1 cellular context compared by ENCODE assay signal in the genomic region with DNA sequence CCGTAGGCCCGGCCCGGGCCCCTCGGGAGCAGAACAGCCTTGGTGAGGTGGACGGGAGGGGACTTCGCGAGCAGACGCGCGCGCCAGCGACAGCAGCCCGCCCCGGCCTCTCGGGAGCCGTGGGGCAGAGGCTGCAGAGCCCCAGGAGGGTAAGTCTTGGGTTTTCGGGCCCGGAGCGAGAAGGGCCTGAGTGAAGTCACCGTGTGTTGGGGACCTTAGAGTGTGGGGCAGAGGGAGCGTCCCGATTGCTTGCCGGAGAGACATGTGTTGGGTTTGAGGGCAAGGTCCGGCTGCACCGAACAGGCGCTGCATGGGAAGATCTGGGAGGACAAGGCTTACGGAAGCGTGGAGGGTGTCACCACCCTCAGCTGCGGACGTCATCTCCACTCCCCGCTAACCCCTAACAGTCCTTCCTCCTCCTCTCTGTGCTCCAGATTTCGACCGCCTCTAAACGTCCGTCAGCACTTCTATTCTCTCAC.
TF ChIP-seq lines count a peak whose summit lies in the region.

No MANE protein-coding gene starts in this region.

TF ChIP-seq in HepG2, 621 proteins besides CTCF, POLR2A, EP300 and RAD21 (continued from another document and continues in another):
- TF ChIP-seq, protein P1, sequence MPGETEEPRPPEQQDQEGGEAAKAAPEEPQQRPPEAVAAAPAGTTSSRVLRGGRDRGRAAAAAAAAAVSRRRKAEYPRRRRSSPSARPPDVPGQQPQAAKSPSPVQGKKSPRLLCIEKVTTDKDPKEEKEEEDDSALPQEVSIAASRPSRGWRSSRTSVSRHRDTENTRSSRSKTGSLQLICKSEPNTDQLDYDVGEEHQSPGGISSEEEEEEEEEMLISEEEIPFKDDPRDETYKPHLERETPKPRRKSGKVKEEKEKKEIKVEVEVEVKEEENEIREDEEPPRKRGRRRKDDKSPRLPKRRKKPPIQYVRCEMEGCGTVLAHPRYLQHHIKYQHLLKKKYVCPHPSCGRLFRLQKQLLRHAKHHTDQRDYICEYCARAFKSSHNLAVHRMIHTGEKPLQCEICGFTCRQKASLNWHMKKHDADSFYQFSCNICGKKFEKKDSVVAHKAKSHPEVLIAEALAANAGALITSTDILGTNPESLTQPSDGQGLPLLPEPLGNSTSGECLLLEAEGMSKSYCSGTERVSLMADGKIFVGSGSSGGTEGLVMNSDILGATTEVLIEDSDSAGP (CRISPR knock-in tag; IDR thresholded peaks at IDR 0.05; ENCODE audit: borderline replicate concordance), result peak; percentile 60; the same call in 1 of the 2 replicates
- TF ChIP-seq, protein P2, sequence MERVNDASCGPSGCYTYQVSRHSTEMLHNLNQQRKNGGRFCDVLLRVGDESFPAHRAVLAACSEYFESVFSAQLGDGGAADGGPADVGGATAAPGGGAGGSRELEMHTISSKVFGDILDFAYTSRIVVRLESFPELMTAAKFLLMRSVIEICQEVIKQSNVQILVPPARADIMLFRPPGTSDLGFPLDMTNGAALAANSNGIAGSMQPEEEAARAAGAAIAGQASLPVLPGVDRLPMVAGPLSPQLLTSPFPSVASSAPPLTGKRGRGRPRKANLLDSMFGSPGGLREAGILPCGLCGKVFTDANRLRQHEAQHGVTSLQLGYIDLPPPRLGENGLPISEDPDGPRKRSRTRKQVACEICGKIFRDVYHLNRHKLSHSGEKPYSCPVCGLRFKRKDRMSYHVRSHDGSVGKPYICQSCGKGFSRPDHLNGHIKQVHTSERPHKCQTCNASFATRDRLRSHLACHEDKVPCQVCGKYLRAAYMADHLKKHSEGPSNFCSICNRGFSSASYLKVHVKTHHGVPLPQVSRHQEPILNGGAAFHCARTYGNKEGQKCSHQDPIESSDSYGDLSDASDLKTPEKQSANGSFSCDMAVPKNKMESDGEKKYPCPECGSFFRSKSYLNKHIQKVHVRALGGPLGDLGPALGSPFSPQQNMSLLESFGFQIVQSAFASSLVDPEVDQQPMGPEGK (CRISPR knock-in tag; IDR thresholded peaks at IDR 0.05), result 0 out of 2 replicates have a peak, but pooled peaks have one; percentile 38
- TF ChIP-seq ZNF549 (CRISPR knock-in tag; IDR thresholded peaks at IDR 0.05), result peak; percentile 96
- 0 out of 2 replicates have a peak, but pooled peaks have one; percentile 23 for TF ChIP-seq GATAD2A (CRISPR knock-in tag; IDR thresholded peaks at IDR 0.05)
- TF ChIP-seq FOXO1 (CRISPR knock-in tag; IDR thresholded peaks at IDR 0.05), result 0 out of 2 replicates have a peak, but pooled peaks have one; percentile 25
- peak; percentile 69; the same call in 1 of the 2 replicates for TF ChIP-seq TGIF2 (CRISPR knock-in tag; IDR thresholded peaks at IDR 0.05)
- peak; percentile 89 for TF ChIP-seq SAP130 (CRISPR knock-in tag; IDR thresholded peaks at IDR 0.05; ENCODE audit: low read depth)
- peak; percentile 72; the same call in 1 of the 2 replicates for TF ChIP-seq ZNF788 (CRISPR knock-in tag; IDR thresholded peaks at IDR 0.05; ENCODE audit: borderline replicate concordance)
- peak; percentile 50; the same call in 1 of the 2 replicates for TF ChIP-seq ZNF816 (CRISPR knock-in tag; IDR thresholded peaks at IDR 0.05; ENCODE audit: borderline replicate concordance)
- peak; percentile 59; the same call in 1 of the 2 replicates for TF ChIP-seq PHF8 (CRISPR knock-in tag; IDR thresholded peaks at IDR 0.05)
- TF ChIP-seq, protein P3, sequence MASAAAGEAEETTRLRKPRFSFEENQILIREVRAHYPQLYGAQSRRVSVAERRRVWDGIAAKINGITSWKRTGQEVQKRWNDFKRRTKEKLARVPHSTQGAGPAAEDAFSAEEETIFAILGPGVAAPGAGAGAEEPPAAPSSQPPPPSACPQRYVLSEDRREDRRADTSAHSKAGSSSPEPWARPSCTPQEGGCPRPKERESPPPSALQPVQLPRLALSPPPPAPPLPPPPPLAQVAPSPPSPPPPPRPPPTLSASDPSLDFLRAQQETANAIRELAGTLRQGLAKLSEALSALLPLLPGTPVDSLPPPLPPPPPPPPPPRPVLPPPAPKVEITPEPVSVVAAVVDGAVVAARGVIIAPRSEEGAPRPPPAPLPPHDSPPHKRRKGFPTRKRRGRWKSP (CRISPR knock-in tag; IDR thresholded peaks at IDR 0.05), result peak; percentile 45; the same call in 1 of the 2 replicates
- TF ChIP-seq, protein P4, sequence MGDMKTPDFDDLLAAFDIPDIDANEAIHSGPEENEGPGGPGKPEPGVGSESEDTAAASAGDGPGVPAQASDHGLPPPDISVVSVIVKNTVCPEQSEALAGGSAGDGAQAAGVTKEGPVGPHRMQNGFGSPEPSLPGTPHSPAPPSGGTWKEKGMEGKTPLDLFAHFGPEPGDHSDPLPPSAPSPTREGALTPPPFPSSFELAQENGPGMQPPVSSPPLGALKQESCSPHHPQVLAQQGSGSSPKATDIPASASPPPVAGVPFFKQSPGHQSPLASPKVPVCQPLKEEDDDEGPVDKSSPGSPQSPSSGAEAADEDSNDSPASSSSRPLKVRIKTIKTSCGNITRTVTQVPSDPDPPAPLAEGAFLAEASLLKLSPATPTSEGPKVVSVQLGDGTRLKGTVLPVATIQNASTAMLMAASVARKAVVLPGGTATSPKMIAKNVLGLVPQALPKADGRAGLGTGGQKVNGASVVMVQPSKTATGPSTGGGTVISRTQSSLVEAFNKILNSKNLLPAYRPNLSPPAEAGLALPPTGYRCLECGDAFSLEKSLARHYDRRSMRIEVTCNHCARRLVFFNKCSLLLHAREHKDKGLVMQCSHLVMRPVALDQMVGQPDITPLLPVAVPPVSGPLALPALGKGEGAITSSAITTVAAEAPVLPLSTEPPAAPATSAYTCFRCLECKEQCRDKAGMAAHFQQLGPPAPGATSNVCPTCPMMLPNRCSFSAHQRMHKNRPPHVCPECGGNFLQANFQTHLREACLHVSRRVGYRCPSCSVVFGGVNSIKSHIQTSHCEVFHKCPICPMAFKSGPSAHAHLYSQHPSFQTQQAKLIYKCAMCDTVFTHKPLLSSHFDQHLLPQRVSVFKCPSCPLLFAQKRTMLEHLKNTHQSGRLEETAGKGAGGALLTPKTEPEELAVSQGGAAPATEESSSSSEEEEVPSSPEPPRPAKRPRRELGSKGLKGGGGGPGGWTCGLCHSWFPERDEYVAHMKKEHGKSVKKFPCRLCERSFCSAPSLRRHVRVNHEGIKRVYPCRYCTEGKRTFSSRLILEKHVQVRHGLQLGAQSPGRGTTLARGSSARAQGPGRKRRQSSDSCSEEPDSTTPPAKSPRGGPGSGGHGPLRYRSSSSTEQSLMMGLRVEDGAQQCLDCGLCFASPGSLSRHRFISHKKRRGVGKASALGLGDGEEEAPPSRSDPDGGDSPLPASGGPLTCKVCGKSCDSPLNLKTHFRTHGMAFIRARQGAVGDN (CRISPR knock-in tag; IDR thresholded peaks at IDR 0.05), result peak; percentile 83
- 0 out of 2 replicates have a peak, but pooled peaks have one; percentile 18 for TF ChIP-seq KLF12 (CRISPR knock-in tag; IDR thresholded peaks at IDR 0.05; ENCODE audit: borderline replicate concordance)
- peak; percentile 54; the same call in 1 of the 2 replicates for TF ChIP-seq ZNF747 (CRISPR knock-in tag; IDR thresholded peaks at IDR 0.05; ENCODE audit: borderline replicate concordance)
- TF ChIP-seq ZMAT3 (CRISPR knock-in tag; conservative IDR thresholded peaks at IDR 0.05), result 0 out of 2 replicates have a peak, but pooled peaks have one; percentile 17
- 0 out of 2 replicates have a peak, but pooled peaks have one; percentile 40 for TF ChIP-seq ELF1 (CRISPR knock-in tag; IDR thresholded peaks at IDR 0.05)
- 0 out of 2 replicates have a peak, but pooled peaks have one; percentile 48 for TF ChIP-seq ZNF652 (CRISPR knock-in tag; IDR thresholded peaks at IDR 0.05; ENCODE audit: borderline replicate concordance, low read depth)
- peak; percentile 49; the same call in 1 of the 2 replicates for TF ChIP-seq SIN3A (IDR thresholded peaks at IDR 0.05; ENCODE audit: borderline replicate concordance, low read depth, low read length)
- TF ChIP-seq, protein P5, sequence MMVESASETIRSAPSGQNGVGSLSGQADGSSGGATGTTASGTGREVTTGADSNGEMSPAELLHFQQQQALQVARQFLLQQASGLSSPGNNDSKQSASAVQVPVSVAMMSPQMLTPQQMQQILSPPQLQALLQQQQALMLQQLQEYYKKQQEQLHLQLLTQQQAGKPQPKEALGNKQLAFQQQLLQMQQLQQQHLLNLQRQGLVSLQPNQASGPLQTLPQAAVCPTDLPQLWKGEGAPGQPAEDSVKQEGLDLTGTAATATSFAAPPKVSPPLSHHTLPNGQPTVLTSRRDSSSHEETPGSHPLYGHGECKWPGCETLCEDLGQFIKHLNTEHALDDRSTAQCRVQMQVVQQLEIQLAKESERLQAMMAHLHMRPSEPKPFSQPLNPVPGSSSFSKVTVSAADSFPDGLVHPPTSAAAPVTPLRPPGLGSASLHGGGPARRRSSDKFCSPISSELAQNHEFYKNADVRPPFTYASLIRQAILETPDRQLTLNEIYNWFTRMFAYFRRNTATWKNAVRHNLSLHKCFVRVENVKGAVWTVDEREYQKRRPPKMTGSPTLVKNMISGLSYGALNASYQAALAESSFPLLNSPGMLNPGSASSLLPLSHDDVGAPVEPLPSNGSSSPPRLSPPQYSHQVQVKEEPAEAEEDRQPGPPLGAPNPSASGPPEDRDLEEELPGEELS (CRISPR knock-in tag; IDR thresholded peaks at IDR 0.05), result peak; percentile 8; the same call in 1 of the 2 replicates
- TF ChIP-seq, protein P6, sequence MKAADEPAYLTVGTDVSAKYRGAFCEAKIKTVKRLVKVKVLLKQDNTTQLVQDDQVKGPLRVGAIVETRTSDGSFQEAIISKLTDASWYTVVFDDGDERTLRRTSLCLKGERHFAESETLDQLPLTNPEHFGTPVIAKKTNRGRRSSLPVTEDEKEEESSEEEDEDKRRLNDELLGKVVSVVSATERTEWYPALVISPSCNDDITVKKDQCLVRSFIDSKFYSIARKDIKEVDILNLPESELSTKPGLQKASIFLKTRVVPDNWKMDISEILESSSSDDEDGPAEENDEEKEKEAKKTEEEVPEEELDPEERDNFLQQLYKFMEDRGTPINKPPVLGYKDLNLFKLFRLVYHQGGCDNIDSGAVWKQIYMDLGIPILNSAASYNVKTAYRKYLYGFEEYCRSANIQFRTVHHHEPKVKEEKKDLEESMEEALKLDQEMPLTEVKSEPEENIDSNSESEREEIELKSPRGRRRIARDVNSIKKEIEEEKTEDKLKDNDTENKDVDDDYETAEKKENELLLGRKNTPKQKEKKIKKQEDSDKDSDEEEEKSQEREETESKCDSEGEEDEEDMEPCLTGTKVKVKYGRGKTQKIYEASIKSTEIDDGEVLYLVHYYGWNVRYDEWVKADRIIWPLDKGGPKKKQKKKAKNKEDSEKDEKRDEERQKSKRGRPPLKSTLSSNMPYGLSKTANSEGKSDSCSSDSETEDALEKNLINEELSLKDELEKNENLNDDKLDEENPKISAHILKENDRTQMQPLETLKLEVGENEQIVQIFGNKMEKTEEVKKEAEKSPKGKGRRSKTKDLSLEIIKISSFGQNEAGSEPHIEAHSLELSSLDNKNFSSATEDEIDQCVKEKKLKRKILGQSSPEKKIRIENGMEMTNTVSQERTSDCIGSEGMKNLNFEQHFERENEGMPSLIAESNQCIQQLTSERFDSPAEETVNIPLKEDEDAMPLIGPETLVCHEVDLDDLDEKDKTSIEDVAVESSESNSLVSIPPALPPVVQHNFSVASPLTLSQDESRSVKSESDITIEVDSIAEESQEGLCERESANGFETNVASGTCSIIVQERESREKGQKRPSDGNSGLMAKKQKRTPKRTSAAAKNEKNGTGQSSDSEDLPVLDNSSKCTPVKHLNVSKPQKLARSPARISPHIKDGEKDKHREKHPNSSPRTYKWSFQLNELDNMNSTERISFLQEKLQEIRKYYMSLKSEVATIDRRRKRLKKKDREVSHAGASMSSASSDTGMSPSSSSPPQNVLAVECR (CRISPR knock-in tag; IDR thresholded peaks at IDR 0.05; ENCODE audit: borderline replicate concordance), result peak; percentile 70
- peak; percentile 13; the same call in 1 of the 2 replicates for TF ChIP-seq HDAC1 (CRISPR knock-in tag; IDR thresholded peaks at IDR 0.05)
- peak; percentile 46; the same call in 1 of the 2 replicates for TF ChIP-seq ZNF230 (CRISPR knock-in tag; IDR thresholded peaks at IDR 0.05)
- 0 out of 2 replicates have a peak, but pooled peaks have one; percentile 56 for TF ChIP-seq ARHGAP35 (CRISPR knock-in tag; IDR thresholded peaks at IDR 0.05; ENCODE audit: borderline replicate concordance)
- peak; percentile 84 for TF ChIP-seq HNF4A (CRISPR knock-in tag; IDR thresholded peaks at IDR 0.05)
- peak; percentile 38; the same call in 1 of the 2 replicates for TF ChIP-seq ZNF12 (CRISPR knock-in tag; IDR thresholded peaks at IDR 0.05)
- TF ChIP-seq ZFY (CRISPR knock-in tag; IDR thresholded peaks at IDR 0.05), result peak; percentile 66
- 0 out of 2 replicates have a peak, but pooled peaks have one; percentile 18 for TF ChIP-seq ZSCAN20 (CRISPR knock-in tag; IDR thresholded peaks at IDR 0.05; ENCODE audit: borderline replicate concordance)
- 0 out of 2 replicates have a peak, but pooled peaks have one; percentile 33 for TF ChIP-seq ZBTB20 (CRISPR knock-in tag; IDR thresholded peaks at IDR 0.05; ENCODE audit: borderline replicate concordance, low read depth)
- TF ChIP-seq ZNF550 (CRISPR knock-in tag; IDR thresholded peaks at IDR 0.05; ENCODE audit: borderline replicate concordance), result 0 out of 2 replicates have a peak, but pooled peaks have one; percentile 13
- peak; percentile 47; the same call in 1 of the 2 replicates for TF ChIP-seq TBX2 (CRISPR knock-in tag; IDR thresholded peaks at IDR 0.05; ENCODE audit: borderline replicate concordance)
- TF ChIP-seq GATAD1 (CRISPR knock-in tag; IDR thresholded peaks at IDR 0.05), result peak; percentile 57
- 0 out of 2 replicates have a peak, but pooled peaks have one; percentile 17 for TF ChIP-seq PITX1 (CRISPR knock-in tag; IDR thresholded peaks at IDR 0.05)
- TF ChIP-seq, protein P7, sequence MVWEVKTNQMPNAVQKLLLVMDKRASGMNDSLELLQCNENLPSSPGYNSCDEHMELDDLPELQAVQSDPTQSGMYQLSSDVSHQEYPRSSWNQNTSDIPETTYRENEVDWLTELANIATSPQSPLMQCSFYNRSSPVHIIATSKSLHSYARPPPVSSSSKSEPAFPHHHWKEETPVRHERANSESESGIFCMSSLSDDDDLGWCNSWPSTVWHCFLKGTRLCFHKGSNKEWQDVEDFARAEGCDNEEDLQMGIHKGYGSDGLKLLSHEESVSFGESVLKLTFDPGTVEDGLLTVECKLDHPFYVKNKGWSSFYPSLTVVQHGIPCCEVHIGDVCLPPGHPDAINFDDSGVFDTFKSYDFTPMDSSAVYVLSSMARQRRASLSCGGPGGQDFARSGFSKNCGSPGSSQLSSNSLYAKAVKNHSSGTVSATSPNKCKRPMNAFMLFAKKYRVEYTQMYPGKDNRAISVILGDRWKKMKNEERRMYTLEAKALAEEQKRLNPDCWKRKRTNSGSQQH (CRISPR knock-in tag; IDR thresholded peaks at IDR 0.05; ENCODE audit: low read depth), result peak; percentile 74; the same call in 1 of the 2 replicates
- 0 out of 4 replicates have a peak, but pooled peaks of 1 of the 2 experiments have one; percentile 46 for TF ChIP-seq KLF16 (CRISPR knock-in tag; IDR thresholded peaks at IDR 0.05)
- peak; percentile 32; the same call in 1 of the 2 replicates for TF ChIP-seq ZNF292 (CRISPR knock-in tag; IDR thresholded peaks at IDR 0.05; ENCODE audit: borderline replicate concordance, low read depth)
- TF ChIP-seq, protein P8, sequence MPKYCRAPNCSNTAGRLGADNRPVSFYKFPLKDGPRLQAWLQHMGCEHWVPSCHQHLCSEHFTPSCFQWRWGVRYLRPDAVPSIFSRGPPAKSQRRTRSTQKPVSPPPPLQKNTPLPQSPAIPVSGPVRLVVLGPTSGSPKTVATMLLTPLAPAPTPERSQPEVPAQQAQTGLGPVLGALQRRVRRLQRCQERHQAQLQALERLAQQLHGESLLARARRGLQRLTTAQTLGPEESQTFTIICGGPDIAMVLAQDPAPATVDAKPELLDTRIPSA (CRISPR knock-in tag; IDR thresholded peaks at IDR 0.05; ENCODE audit: borderline replicate concordance), result peak; percentile 45; the same call in 1 of the 2 replicates
